In genomic region chr12:6873094-6874006, GRCh38 we compare ENCODE assay signal across 8 cellular contexts. TPM values are rescaled to one million over a fixed set of nuclear protein-coding genes. Genes with fewer than 3 reads are reported as not detected.
A peak's percentile ranks its signal among the peaks of the same experiment; 100 is the strongest.
DNase-seq lines count a peak whose midpoint lies in the region; ATAC-seq and TF ChIP-seq lines count a peak whose summit lies in the region.

A gene with protein sequence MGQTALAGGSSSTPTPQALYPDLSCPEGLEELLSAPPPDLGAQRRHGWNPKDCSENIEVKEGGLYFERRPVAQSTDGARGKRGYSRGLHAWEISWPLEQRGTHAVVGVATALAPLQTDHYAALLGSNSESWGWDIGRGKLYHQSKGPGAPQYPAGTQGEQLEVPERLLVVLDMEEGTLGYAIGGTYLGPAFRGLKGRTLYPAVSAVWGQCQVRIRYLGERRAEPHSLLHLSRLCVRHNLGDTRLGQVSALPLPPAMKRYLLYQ (minus strand): TSS chr12:6873303. CDS start chr12:6872901, 402 bp downstream.

- peak within 1 kb of the TSS; percentile 89 for H3K9ac ChIP-seq in SK-N-SH

- CTCF ChIA-PET in SK-N-SH (lab: Yijun Ruan, JAX): interaction anchor here (0.9 to 10.9 kb wide), 42 partner anchors 10 to 357 kb away, joined by 3 to 164 read pairs (median 7); partner anchors contain the start of genes CDCA3, COPS7A, ENO2 and GNB3

- DNase-seq in GM06990 (ENCODE audit: extremely low read depth, insufficient read length) (peak; percentile 97), NCI-H1092 treated with DMSO at 0.1 percent for 48 hours (lab: John Stamatoyannopoulos, UW) (peak; percentile 82), SK-N-SH (peak; percentile 97), globus pallidus (ENCODE audit: low spot score) (peak; percentile 92), occipital lobe (lab: John Stamatoyannopoulos, UW) (peak; percentile 94), suprapubic skin (ENCODE audit: low spot score in 2 of 2) (peak; percentile 98 to 99)
- DNase-seq in activated naive CD4-positive, alpha-beta T cell treated with anti-CD3 and anti-CD28 coated beads, Interleukin-2, amount 50 U/mL, for 16 hours: peak; percentile 100

- H4K20me1 ChIP-seq in SK-N-SH (ENCODE audit: insufficient read depth): peaks cover 39% of the 10 kb centered on the region

- TF ChIP-seq EP300 in SK-N-SH (IDR thresholded peaks at IDR 0.05; ENCODE audit: borderline replicate concordance in 1 of 2, low read depth in 1 of 2, low read length in 1 of 2) (0 out of 4 replicates have a peak, but pooled peaks of 1 of the 2 experiments have one; percentile 30), suprapubic skin (IDR thresholded peaks at IDR 0.05) (no peak)

- peak; percentile 80 for ATAC-seq in HG02610 (IDR thresholded peaks at IDR 0.05; ENCODE audit: unreplicated experiment)

- H3K4me2 ChIP-seq in SK-N-SH: peak within 1 kb of the TSS; percentile 100

- peaks cover 64% of the 10 kb centered on the region for H3K79me2 ChIP-seq in SK-N-SH (ENCODE audit: insufficient read depth)

- H2AFZ ChIP-seq in SK-N-SH (ENCODE audit: low read depth): peak within 1 kb of the TSS; percentile 42

- H3F3A ChIP-seq in SK-N-SH (replicated peaks; ENCODE audit: insufficient read depth): peaks cover 38% of the 10 kb centered on the region

- no peaks in the 10 kb centered on the region for H3K9me2 ChIP-seq in SK-N-SH

- 4% methylated on average over 18 of the region's 65 CpGs for WGBS in SK-N-SH (ENCODE audit: low lambda C conversion rate)
- 2% methylated on average over 21 of the region's 65 CpGs for WGBS in suprapubic skin

- POLR2A ChIA-PET in SK-N-SH (lab: Yijun Ruan, JAX): interaction anchor here (0.6 to 4.0 kb wide), 22 partner anchors 8 to 269 kb away, joined by 3 to 45 read pairs (median 4); partner anchors contain the start of genes C12orf57, CDCA3, COPS7A and ENO2

- no peak for TF ChIP-seq POLR2A in suprapubic skin (IDR thresholded peaks at IDR 0.05)

- no peak for TF ChIP-seq RAD21 in SK-N-SH (IDR thresholded peaks at IDR 0.05; ENCODE audit: low read length)

- peaks cover 17% of the 10 kb centered on the region for H3K36me3 ChIP-seq in GM06990 (ENCODE audit: control insufficient read depth, insufficient read depth, low read length)
- H3K36me3 ChIP-seq in SK-N-SH (replicated peaks in 1 of 2; ENCODE audit: control insufficient read depth in 1 of 2, insufficient read depth in 2 of 2, low read length in 1 of 2): peaks cover 20 to 26% of the 10 kb centered on the region in 2 experiments
- H3K36me3 ChIP-seq in suprapubic skin: peaks cover 21% of the 10 kb centered on the region

- H3K4me3 ChIP-seq in GM06990 (replicated peaks; ENCODE audit: low read depth, low read length): peak within 1 kb of the TSS; percentile 83
- peak within 1 kb of the TSS; percentile 64 to 91 for H3K4me3 ChIP-seq in SK-N-SH (ENCODE audit: low read depth in 2 of 2, low read length in 1 of 2)
- H3K4me3 ChIP-seq in suprapubic skin: peak within 1 kb of the TSS; percentile 90

- no peaks in the 10 kb centered on the region for H3K27me3 ChIP-seq in GM06990 (replicated peaks; ENCODE audit: control insufficient read depth, insufficient read depth, low read length)
- no peaks in the 10 kb centered on the region for H3K27me3 ChIP-seq in SK-N-SH (ENCODE audit: insufficient read depth)
- no peaks in the 10 kb centered on the region for H3K27me3 ChIP-seq in suprapubic skin

- H3K27ac ChIP-seq in SK-N-SH (ENCODE audit: low read depth in 2 of 2, low read length in 1 of 2): peak within 1 kb of the TSS; percentile 69 to 84
- peak within 1 kb of the TSS; percentile 82 for H3K27ac ChIP-seq in suprapubic skin

- peaks cover 30 to 39% of the 10 kb centered on the region in 2 experiments for H3K4me1 ChIP-seq in SK-N-SH (ENCODE audit: control insufficient read depth in 1 of 2, insufficient read depth in 2 of 2, low read depth in 1 of 2, low read length in 1 of 2)
- peaks cover 56% of the 10 kb centered on the region for H3K4me1 ChIP-seq in suprapubic skin

- no peaks in the 10 kb centered on the region for H3K9me3 ChIP-seq in SK-N-SH
- H3K9me3 ChIP-seq in suprapubic skin: no peaks in the 10 kb centered on the region

- no peak for TF ChIP-seq CTCF in GM06990 (IDR thresholded peaks at IDR 0.05; ENCODE audit: insufficient read depth, low read length, poor library complexity, severe bottlenecking)
- TF ChIP-seq CTCF in SK-N-SH (IDR thresholded peaks at IDR 0.05): no peak
- TF ChIP-seq CTCF in suprapubic skin (IDR thresholded peaks at IDR 0.05): no peak

TF ChIP-seq in SK-N-SH, 30 proteins besides CTCF, POLR2A, EP300 and RAD21 (continues in another document):
- no peak for TF ChIP-seq FOXM1 (IDR thresholded peaks at IDR 0.05; ENCODE audit: low read depth)
- peak; percentile 49; the same call in 1 of the 2 replicates for TF ChIP-seq SIN3A (IDR thresholded peaks at IDR 0.05; ENCODE audit: borderline replicate concordance, low read depth, low read length)
- TF ChIP-seq NFIC (IDR thresholded peaks at IDR 0.05; ENCODE audit: borderline replicate concordance): no peak
- no peak for TF ChIP-seq YY1 (IDR thresholded peaks at IDR 0.05; ENCODE audit: low read depth)
- TF ChIP-seq EZH2phosphoT487 (IDR thresholded peaks at IDR 0.05; ENCODE audit: borderline replicate concordance, low read depth): no peak
- no peak for TF ChIP-seq SMC3 (IDR thresholded peaks at IDR 0.05; ENCODE audit: low read depth, low read length)
- no peak for TF ChIP-seq USF2 (IDR thresholded peaks at IDR 0.05; ENCODE audit: borderline replicate concordance, low read depth, low read length)
- no peak for TF ChIP-seq MEF2A (IDR thresholded peaks at IDR 0.05; ENCODE audit: borderline replicate concordance, low read depth)
- TF ChIP-seq POLR2AphosphoS5 (IDR thresholded peaks at IDR 0.05; ENCODE audit: low read depth, low read length): peak; percentile 76
- no peak for TF ChIP-seq FOSL2 (IDR thresholded peaks at IDR 0.05; ENCODE audit: borderline replicate concordance, low read depth)
- TF ChIP-seq, protein P1, sequence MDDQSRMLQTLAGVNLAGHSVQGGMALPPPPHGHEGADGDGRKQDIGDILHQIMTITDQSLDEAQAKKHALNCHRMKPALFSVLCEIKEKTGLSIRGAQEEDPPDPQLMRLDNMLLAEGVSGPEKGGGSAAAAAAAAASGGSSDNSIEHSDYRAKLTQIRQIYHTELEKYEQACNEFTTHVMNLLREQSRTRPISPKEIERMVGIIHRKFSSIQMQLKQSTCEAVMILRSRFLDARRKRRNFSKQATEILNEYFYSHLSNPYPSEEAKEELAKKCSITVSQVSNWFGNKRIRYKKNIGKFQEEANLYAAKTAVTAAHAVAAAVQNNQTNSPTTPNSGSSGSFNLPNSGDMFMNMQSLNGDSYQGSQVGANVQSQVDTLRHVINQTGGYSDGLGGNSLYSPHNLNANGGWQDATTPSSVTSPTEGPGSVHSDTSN (IDR thresholded peaks at IDR 0.05): no peak
- no peak for TF ChIP-seq USF1 (IDR thresholded peaks at IDR 0.05; ENCODE audit: borderline replicate concordance, low read depth)
- TF ChIP-seq MAX (IDR thresholded peaks at IDR 0.05; ENCODE audit: low read depth): peak; percentile 36; the same call in 1 of the 2 replicates
- TF ChIP-seq, protein P2, sequence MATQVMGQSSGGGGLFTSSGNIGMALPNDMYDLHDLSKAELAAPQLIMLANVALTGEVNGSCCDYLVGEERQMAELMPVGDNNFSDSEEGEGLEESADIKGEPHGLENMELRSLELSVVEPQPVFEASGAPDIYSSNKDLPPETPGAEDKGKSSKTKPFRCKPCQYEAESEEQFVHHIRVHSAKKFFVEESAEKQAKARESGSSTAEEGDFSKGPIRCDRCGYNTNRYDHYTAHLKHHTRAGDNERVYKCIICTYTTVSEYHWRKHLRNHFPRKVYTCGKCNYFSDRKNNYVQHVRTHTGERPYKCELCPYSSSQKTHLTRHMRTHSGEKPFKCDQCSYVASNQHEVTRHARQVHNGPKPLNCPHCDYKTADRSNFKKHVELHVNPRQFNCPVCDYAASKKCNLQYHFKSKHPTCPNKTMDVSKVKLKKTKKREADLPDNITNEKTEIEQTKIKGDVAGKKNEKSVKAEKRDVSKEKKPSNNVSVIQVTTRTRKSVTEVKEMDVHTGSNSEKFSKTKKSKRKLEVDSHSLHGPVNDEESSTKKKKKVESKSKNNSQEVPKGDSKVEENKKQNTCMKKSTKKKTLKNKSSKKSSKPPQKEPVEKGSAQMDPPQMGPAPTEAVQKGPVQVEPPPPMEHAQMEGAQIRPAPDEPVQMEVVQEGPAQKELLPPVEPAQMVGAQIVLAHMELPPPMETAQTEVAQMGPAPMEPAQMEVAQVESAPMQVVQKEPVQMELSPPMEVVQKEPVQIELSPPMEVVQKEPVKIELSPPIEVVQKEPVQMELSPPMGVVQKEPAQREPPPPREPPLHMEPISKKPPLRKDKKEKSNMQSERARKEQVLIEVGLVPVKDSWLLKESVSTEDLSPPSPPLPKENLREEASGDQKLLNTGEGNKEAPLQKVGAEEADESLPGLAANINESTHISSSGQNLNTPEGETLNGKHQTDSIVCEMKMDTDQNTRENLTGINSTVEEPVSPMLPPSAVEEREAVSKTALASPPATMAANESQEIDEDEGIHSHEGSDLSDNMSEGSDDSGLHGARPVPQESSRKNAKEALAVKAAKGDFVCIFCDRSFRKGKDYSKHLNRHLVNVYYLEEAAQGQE (IDR thresholded peaks at IDR 0.05; ENCODE audit: low read depth, low read length): no peak
- TF ChIP-seq TCF12 (IDR thresholded peaks at IDR 0.05): no peak
- TF ChIP-seq TAF1 (IDR thresholded peaks at IDR 0.05; ENCODE audit: borderline replicate concordance, low read depth, low read length): peak; percentile 76

RNA-seq across cellular contexts. Expression of the gene that starts here (rescaled TPM):
- 16.9 and 19.6 TPM in 2 replicates for polyA plus RNA-seq in SK-N-SH (2012; rRNA removed)
- 9.4 and 14.5 TPM in 2 replicates for polyA plus RNA-seq in SK-N-SH (2012; cell fraction: cytosol; rRNA removed)
- 19.3 and 25.6 TPM in 2 replicates for polyA plus RNA-seq in SK-N-SH (2012; cell fraction: nucleus; rRNA removed)
- total RNA-seq in occipital lobe (2.8 TPM), suprapubic skin (10 to 100 TPM in 1 of 4 donors, 1 to 10 TPM in 3; 3.0 to 16.5 (median 7.5) TPM)

Comparison
In these comparisons a context has a peak if more than half of its experiments do, and no peak if none do; other contexts are left out.
1. Peak in every context shown above with its lines: DNase-seq, ATAC-seq, H3K4me3 ChIP-seq and H3K27ac ChIP-seq.